ENCODE assay signal across 17 cellular contexts in genomic region chr5:35470866-35471265, GRCh38.
DNase-seq lines count a peak whose midpoint lies in the region; ATAC-seq and TF ChIP-seq lines count a peak whose summit lies in the region.
"Had no signal": no experiment of that assay in that cellular context is flagged by ENCODE, and none has a peak within 500 bp of the region (broad histone marks: within the 10 kb centered on the region; RNA-seq: fewer than 3 reads in every experiment).

No MANE protein-coding gene starts in this region.

- no peak overlapping the region for H3K4me3 ChIP-seq in AG10803 (ENCODE audit: low read length)
- H3K4me3 ChIP-seq in brain microvascular endothelial cell (ENCODE audit: low read depth, low read length) = no peak overlapping the region
- H3K4me3 ChIP-seq: SK-N-MC, tibial artery had no signal

- H3K36me3 ChIP-seq in brain microvascular endothelial cell (replicated peaks) = no peaks in the 10 kb centered on the region
- H3K36me3 ChIP-seq: tibial artery had no signal

- H3K27ac ChIP-seq in brain microvascular endothelial cell = no peak overlapping the region
- H3K27ac ChIP-seq: SK-N-MC, tibial artery had no signal

- no peak for ATAC-seq in GM18868 (IDR thresholded peaks at IDR 0.05; ENCODE audit: unreplicated experiment)

- in situ Hi-C loops in brain microvascular endothelial cell (cut with HindIII; ENCODE audit: low pct_ligation_motif_present, low sequenced_read_pairs) = no loop called here

- H3K27me3 ChIP-seq in brain microvascular endothelial cell (replicated peaks) = no peaks in the 10 kb centered on the region
- H3K27me3 ChIP-seq: tibial artery had no signal

- DNase-seq in AG10803 (ENCODE audit: low read depth) (peak; percentile 28), LHCN-M2 (ENCODE audit: low read depth) (peak; percentile 17), brain microvascular endothelial cell (peak; percentile 40), kidney tubule cell (ENCODE audit: low spot score) (peak; percentile 60), NOMO-1 treated with dmso at 0.1 percent for 144 hours (lab: John Stamatoyannopoulos, UW; ENCODE audit: unreplicated experiment) (no peak)
- no peak for DNase-seq in central memory CD4-positive, alpha-beta T cell
- no peak for DNase-seq in NK-92 treated with Interleukin-12 subunit alpha and Interleukin-12 subunit beta, amount 100 ng/mL, for 24 hours (lab: John Stamatoyannopoulos, UW)
- DNase-seq: activated CD4-positive, alpha-beta T cell treated with anti-CD3 and anti-CD28 coated beads, Interleukin-2, amount 50 U/mL, for 1 hour; activated T-cell treated with anti-CD3 and anti-CD28 coated beads, Interleukin-2, amount 50 U/mL, for 1 hour; head of caudate nucleus; NCI-H2029 treated with DMSO at 0.1 percent for 48 hours; NCI-H510A; nucleus accumbens; OCI-M1; tibial artery had no signal

- TF ChIP-seq CTCF in AG10803 (conservative IDR thresholded peaks at IDR 0.05; ENCODE audit: low read length) = no peak
- TF ChIP-seq CTCF in brain microvascular endothelial cell (IDR thresholded peaks at IDR 0.05; ENCODE audit: low read depth, low read length, missing control alignments) = no peak

Comparison
In these comparisons a context has a peak if more than half of its experiments do, and no peak if none do; other contexts are left out.
1. DNase-seq: peak in AG10803 (single experiment), LHCN-M2 (single experiment), brain microvascular endothelial cell (single experiment) and kidney tubule cell (single experiment); none in central memory CD4-positive, alpha-beta T cell (single experiment), NOMO-1 treated with dmso at 0.1 percent for 144 hours (single experiment) and NK-92 treated with Interleukin-12 subunit alpha and Interleukin-12 subunit beta, amount 100 ng/mL, for 24 hours (single experiment).